In genomic region chr4:99723555-99724450, GRCh38 we compare ENCODE assay signal across 8 cellular contexts.
DNase-seq lines count a peak whose midpoint lies in the region; TF ChIP-seq lines count a peak whose summit lies in the region.

No MANE protein-coding gene starts in this region.

- H3K4me3 Mint-ChIP-seq in immature natural killer cell = no peak overlapping the region

- H3K4me2 ChIP-seq in SK-N-SH = peak overlapping the region; percentile 9; the same call in 1 of the 2 replicates

- no peak overlapping the region for H3K27ac ChIP-seq in SK-N-SH (ENCODE audit: low read depth in 2 of 2, low read length in 1 of 2)
- H3K27ac ChIP-seq in rectal smooth muscle tissue (ENCODE audit: low read depth, low read length) = peak overlapping the region; percentile 18

- H3K4me1 Mint-ChIP-seq in immature natural killer cell = no peaks in the 10 kb centered on the region

- H3K9ac ChIP-seq in SK-N-SH (no peak overlapping the region), rectal smooth muscle tissue (ENCODE audit: low read length) (no peak overlapping the region)

- WGBS in SK-N-SH (ENCODE audit: low lambda C conversion rate) = 11% methylated on average over 4 of the region's 4 CpGs

- H3K27me3 Mint-ChIP-seq in immature natural killer cell (ENCODE audit: low read depth in 3 of 3) = peaks cover 0 to 5% (median 2%) of the 10 kb centered on the region in 3 donors

- H3K36me3 ChIP-seq in SK-N-SH (replicated peaks in 1 of 2; ENCODE audit: control insufficient read depth in 1 of 2, insufficient read depth in 2 of 2, low read length in 1 of 2) = no peaks in the 10 kb centered on the region
- no peaks in the 10 kb centered on the region for H3K36me3 ChIP-seq in rectal smooth muscle tissue (ENCODE audit: control insufficient read depth, insufficient read depth, low read length)

- no peak overlapping the region for H3K27ac Mint-ChIP-seq in immature natural killer cell

- no peaks in the 10 kb centered on the region for H3K36me3 Mint-ChIP-seq in immature natural killer cell

- H2AFZ ChIP-seq in SK-N-SH (ENCODE audit: low read depth) = no peak overlapping the region

- H3K4me1 ChIP-seq in SK-N-SH (ENCODE audit: control insufficient read depth in 1 of 2, insufficient read depth in 2 of 2, low read depth in 1 of 2, low read length in 1 of 2) = peaks cover 0 to 4% of the 10 kb centered on the region in 2 experiments; a peak in 1 of 4 replicates
- peaks cover 12% of the 10 kb centered on the region for H3K4me1 ChIP-seq in rectal smooth muscle tissue (ENCODE audit: control insufficient read depth, insufficient read depth, low read length)

- H3K27me3 ChIP-seq in SK-N-SH (ENCODE audit: insufficient read depth) = no peaks in the 10 kb centered on the region
- no peaks in the 10 kb centered on the region for H3K27me3 ChIP-seq in rectal smooth muscle tissue (ENCODE audit: control insufficient read depth, insufficient read depth, low read length)

- H3F3A ChIP-seq in SK-N-SH (replicated peaks; ENCODE audit: insufficient read depth) = no peaks in the 10 kb centered on the region

- CTCF ChIA-PET in SK-N-SH (lab: Yijun Ruan, JAX) = interaction anchor here (0.7 to 3.5 kb wide), 14 partner anchors 12 to 274 kb away, joined by 3 to 25 read pairs (median 3); no protein-coding TSS in a partner anchor

- POLR2A ChIA-PET in SK-N-SH (lab: Yijun Ruan, JAX) = interaction anchor here (1.3 kb wide), 1 partner anchor 8 kb away, joined by 3 read pairs; no protein-coding TSS in a partner anchor

- H3K79me2 ChIP-seq in SK-N-SH (ENCODE audit: insufficient read depth) = no peaks in the 10 kb centered on the region

- H3K9me3 Mint-ChIP-seq in immature natural killer cell = no peaks in the 10 kb centered on the region

- peak; percentile 57; the same call in 1 of the 2 replicates for TF ChIP-seq RAD21 in SK-N-SH (IDR thresholded peaks at IDR 0.05; ENCODE audit: low read length)

- DNase-seq in NCI-H146 (lab: John Stamatoyannopoulos, UW) (peak; percentile 3), NCI-H146 treated with DMSO at 0.1 percent for 48 hours (lab: John Stamatoyannopoulos, UW; ENCODE audit: unreplicated experiment) (no peak), SK-N-SH (peak; percentile 4), head of caudate nucleus (peak in 41 of 42 donors; percentile 14 to 85 (median 55)), immature natural killer cell (no peak), middle frontal gyrus (ENCODE audit: extremely low spot score, low spot score) (no peak), NAMALWA (ENCODE audit: low spot score) (no peak)

- H4K20me1 ChIP-seq in SK-N-SH (ENCODE audit: insufficient read depth) = no peaks in the 10 kb centered on the region

- H3K9me3 ChIP-seq in SK-N-SH = no peaks in the 10 kb centered on the region

- no peak for TF ChIP-seq EP300 in SK-N-SH (IDR thresholded peaks at IDR 0.05; ENCODE audit: borderline replicate concordance in 1 of 2, low read depth in 1 of 2, low read length in 1 of 2)

- peak; percentile 32 for TF ChIP-seq CTCF in SK-N-SH (IDR thresholded peaks at IDR 0.05)

- no peaks in the 10 kb centered on the region for H3K9me2 ChIP-seq in SK-N-SH

- intact Hi-C loops in head of caudate nucleus (cut with DNase I) = no loop called here

- no peak overlapping the region for H3K4me3 ChIP-seq in SK-N-SH (ENCODE audit: low read depth in 2 of 2, low read length in 1 of 2)
- H3K4me3 ChIP-seq in rectal smooth muscle tissue (ENCODE audit: low read length) = no peak overlapping the region

TF ChIP-seq in SK-N-SH, 30 proteins besides CTCF, POLR2A, EP300 and RAD21:
- 0 out of 2 replicates have a peak, but pooled peaks have one; percentile 8 for TF ChIP-seq NFIC (IDR thresholded peaks at IDR 0.05; ENCODE audit: borderline replicate concordance)
- no peak for TF ChIP-seq SIN3A (IDR thresholded peaks at IDR 0.05; ENCODE audit: borderline replicate concordance, low read depth, low read length)
- no peak for TF ChIP-seq GATA2 (CRISPR knock-in tag; IDR thresholded peaks at IDR 0.05)
- no peak for TF ChIP-seq RCOR1 (IDR thresholded peaks at IDR 0.05; ENCODE audit: low read length)
- TF ChIP-seq USF1 (IDR thresholded peaks at IDR 0.05; ENCODE audit: borderline replicate concordance, low read depth) = no peak
- TF ChIP-seq FOXM1 (IDR thresholded peaks at IDR 0.05; ENCODE audit: low read depth) = no peak
- TF ChIP-seq GABPA (IDR thresholded peaks at IDR 0.05; ENCODE audit: low read depth) = no peak
- TF ChIP-seq ELF1 (IDR thresholded peaks at IDR 0.05) = no peak
- no peak for TF ChIP-seq USF2 (IDR thresholded peaks at IDR 0.05; ENCODE audit: borderline replicate concordance, low read depth, low read length)
- TF ChIP-seq SMC3 (IDR thresholded peaks at IDR 0.05; ENCODE audit: low read depth, low read length) = peak; percentile 35; the same call in 1 of the 2 replicates
- TF ChIP-seq TEAD4 (IDR thresholded peaks at IDR 0.05; ENCODE audit: borderline replicate concordance, insufficient read depth) = no peak
- 0 out of 2 replicates have a peak, but pooled peaks have one; percentile 9 for TF ChIP-seq JUND (IDR thresholded peaks at IDR 0.05)
- no peak for TF ChIP-seq RXRA (IDR thresholded peaks at IDR 0.05; ENCODE audit: borderline replicate concordance, low read depth)
- TF ChIP-seq FOSL2 (IDR thresholded peaks at IDR 0.05; ENCODE audit: borderline replicate concordance, low read depth) = peak; percentile 30; the same call in 1 of the 2 replicates
- peak; percentile 30; the same call in 1 of the 2 replicates for TF ChIP-seq PBX3 (IDR thresholded peaks at IDR 0.05)
- TF ChIP-seq IRF3 (IDR thresholded peaks at IDR 0.05; ENCODE audit: low read depth, low read length) = no peak

Comparison
In these comparisons a context has a peak if more than half of its experiments do, and no peak if none do; other contexts are left out.
1. DNase-seq: peak in NCI-H146 (single experiment), SK-N-SH (single experiment) and head of caudate nucleus (41 of 42); none in NCI-H146 treated with DMSO at 0.1 percent for 48 hours (single experiment), immature natural killer cell (0 of 3), middle frontal gyrus (single experiment) and NAMALWA (single experiment).